In the genomic region with DNA sequence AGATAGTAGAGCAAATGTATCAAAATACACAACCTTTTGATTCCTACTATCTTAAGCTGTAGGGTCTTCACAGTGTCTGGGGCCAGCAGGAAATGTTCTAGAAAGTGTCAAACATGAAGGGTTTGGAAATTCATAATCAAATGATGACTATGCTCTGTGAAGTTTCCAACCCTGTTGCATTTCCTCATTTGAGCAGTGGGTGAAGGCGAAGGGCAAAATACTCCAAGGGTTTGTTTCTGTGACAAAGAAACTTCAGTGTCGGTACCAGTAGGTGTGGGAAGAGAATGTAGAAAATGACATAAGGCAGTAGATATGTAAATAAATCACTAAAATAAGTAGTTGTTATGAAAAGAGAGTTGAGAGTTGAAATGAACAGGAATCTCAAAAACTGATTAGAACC, we compare ENCODE assay signal across 2 cellular contexts.
TF ChIP-seq lines count a peak whose summit lies in the region.

No MANE protein-coding gene starts in this region.

TF ChIP-seq in A549, 52 proteins besides CTCF, POLR2A, EP300 and RAD21 (continued from another document):
- TF ChIP-seq, protein P1, sequence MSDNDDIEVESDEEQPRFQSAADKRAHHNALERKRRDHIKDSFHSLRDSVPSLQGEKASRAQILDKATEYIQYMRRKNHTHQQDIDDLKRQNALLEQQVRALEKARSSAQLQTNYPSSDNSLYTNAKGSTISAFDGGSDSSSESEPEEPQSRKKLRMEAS (IDR thresholded peaks at IDR 0.05): no peak
- TF ChIP-seq, protein P2, sequence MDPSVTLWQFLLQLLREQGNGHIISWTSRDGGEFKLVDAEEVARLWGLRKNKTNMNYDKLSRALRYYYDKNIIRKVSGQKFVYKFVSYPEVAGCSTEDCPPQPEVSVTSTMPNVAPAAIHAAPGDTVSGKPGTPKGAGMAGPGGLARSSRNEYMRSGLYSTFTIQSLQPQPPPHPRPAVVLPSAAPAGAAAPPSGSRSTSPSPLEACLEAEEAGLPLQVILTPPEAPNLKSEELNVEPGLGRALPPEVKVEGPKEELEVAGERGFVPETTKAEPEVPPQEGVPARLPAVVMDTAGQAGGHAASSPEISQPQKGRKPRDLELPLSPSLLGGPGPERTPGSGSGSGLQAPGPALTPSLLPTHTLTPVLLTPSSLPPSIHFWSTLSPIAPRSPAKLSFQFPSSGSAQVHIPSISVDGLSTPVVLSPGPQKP (IDR thresholded peaks at IDR 0.05; ENCODE audit: low read depth, low read length): no peak
- no peak for TF ChIP-seq RFX5 (IDR thresholded peaks at IDR 0.05)
- TF ChIP-seq SMC3 (IDR thresholded peaks at IDR 0.05): no peak

TF ChIP-seq in WTC11, 78 proteins besides CTCF, POLR2A, EP300 and RAD21 (continued from another document):
- TF ChIP-seq, protein P3, sequence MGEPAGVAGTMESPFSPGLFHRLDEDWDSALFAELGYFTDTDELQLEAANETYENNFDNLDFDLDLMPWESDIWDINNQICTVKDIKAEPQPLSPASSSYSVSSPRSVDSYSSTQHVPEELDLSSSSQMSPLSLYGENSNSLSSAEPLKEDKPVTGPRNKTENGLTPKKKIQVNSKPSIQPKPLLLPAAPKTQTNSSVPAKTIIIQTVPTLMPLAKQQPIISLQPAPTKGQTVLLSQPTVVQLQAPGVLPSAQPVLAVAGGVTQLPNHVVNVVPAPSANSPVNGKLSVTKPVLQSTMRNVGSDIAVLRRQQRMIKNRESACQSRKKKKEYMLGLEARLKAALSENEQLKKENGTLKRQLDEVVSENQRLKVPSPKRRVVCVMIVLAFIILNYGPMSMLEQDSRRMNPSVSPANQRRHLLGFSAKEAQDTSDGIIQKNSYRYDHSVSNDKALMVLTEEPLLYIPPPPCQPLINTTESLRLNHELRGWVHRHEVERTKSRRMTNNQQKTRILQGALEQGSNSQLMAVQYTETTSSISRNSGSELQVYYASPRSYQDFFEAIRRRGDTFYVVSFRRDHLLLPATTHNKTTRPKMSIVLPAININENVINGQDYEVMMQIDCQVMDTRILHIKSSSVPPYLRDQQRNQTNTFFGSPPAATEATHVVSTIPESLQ (CRISPR knock-in tag; IDR thresholded peaks at IDR 0.05): no peak
- TF ChIP-seq NR2C2 (CRISPR knock-in tag; IDR thresholded peaks at IDR 0.05): no peak
- no peak for TF ChIP-seq NFE2L1 (CRISPR knock-in tag; IDR thresholded peaks at IDR 0.05)
- TF ChIP-seq, protein P4, sequence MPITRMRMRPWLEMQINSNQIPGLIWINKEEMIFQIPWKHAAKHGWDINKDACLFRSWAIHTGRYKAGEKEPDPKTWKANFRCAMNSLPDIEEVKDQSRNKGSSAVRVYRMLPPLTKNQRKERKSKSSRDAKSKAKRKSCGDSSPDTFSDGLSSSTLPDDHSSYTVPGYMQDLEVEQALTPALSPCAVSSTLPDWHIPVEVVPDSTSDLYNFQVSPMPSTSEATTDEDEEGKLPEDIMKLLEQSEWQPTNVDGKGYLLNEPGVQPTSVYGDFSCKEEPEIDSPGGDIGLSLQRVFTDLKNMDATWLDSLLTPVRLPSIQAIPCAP (CRISPR knock-in tag; IDR thresholded peaks at IDR 0.05): no peak
- TF ChIP-seq, protein P5, sequence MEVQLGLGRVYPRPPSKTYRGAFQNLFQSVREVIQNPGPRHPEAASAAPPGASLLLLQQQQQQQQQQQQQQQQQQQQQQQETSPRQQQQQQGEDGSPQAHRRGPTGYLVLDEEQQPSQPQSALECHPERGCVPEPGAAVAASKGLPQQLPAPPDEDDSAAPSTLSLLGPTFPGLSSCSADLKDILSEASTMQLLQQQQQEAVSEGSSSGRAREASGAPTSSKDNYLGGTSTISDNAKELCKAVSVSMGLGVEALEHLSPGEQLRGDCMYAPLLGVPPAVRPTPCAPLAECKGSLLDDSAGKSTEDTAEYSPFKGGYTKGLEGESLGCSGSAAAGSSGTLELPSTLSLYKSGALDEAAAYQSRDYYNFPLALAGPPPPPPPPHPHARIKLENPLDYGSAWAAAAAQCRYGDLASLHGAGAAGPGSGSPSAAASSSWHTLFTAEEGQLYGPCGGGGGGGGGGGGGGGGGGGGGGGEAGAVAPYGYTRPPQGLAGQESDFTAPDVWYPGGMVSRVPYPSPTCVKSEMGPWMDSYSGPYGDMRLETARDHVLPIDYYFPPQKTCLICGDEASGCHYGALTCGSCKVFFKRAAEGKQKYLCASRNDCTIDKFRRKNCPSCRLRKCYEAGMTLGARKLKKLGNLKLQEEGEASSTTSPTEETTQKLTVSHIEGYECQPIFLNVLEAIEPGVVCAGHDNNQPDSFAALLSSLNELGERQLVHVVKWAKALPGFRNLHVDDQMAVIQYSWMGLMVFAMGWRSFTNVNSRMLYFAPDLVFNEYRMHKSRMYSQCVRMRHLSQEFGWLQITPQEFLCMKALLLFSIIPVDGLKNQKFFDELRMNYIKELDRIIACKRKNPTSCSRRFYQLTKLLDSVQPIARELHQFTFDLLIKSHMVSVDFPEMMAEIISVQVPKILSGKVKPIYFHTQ (CRISPR knock-in tag; IDR thresholded peaks at IDR 0.05): no peak
- TF ChIP-seq, protein P6, sequence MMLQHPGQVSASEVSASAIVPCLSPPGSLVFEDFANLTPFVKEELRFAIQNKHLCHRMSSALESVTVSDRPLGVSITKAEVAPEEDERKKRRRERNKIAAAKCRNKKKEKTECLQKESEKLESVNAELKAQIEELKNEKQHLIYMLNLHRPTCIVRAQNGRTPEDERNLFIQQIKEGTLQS (CRISPR knock-in tag; conservative IDR thresholded peaks at IDR 0.05): no peak
- TF ChIP-seq, protein P7, sequence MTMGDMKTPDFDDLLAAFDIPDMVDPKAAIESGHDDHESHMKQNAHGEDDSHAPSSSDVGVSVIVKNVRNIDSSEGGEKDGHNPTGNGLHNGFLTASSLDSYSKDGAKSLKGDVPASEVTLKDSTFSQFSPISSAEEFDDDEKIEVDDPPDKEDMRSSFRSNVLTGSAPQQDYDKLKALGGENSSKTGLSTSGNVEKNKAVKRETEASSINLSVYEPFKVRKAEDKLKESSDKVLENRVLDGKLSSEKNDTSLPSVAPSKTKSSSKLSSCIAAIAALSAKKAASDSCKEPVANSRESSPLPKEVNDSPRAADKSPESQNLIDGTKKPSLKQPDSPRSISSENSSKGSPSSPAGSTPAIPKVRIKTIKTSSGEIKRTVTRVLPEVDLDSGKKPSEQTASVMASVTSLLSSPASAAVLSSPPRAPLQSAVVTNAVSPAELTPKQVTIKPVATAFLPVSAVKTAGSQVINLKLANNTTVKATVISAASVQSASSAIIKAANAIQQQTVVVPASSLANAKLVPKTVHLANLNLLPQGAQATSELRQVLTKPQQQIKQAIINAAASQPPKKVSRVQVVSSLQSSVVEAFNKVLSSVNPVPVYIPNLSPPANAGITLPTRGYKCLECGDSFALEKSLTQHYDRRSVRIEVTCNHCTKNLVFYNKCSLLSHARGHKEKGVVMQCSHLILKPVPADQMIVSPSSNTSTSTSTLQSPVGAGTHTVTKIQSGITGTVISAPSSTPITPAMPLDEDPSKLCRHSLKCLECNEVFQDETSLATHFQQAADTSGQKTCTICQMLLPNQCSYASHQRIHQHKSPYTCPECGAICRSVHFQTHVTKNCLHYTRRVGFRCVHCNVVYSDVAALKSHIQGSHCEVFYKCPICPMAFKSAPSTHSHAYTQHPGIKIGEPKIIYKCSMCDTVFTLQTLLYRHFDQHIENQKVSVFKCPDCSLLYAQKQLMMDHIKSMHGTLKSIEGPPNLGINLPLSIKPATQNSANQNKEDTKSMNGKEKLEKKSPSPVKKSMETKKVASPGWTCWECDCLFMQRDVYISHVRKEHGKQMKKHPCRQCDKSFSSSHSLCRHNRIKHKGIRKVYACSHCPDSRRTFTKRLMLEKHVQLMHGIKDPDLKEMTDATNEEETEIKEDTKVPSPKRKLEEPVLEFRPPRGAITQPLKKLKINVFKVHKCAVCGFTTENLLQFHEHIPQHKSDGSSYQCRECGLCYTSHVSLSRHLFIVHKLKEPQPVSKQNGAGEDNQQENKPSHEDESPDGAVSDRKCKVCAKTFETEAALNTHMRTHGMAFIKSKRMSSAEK (CRISPR knock-in tag; IDR thresholded peaks at IDR 0.05; ENCODE audit: borderline replicate concordance): no peak
- no peak for TF ChIP-seq ZNF671 (CRISPR knock-in tag; IDR thresholded peaks at IDR 0.05)
- TF ChIP-seq PRRX2 (CRISPR knock-in tag; IDR thresholded peaks at IDR 0.05): no peak
- TF ChIP-seq, protein P8, sequence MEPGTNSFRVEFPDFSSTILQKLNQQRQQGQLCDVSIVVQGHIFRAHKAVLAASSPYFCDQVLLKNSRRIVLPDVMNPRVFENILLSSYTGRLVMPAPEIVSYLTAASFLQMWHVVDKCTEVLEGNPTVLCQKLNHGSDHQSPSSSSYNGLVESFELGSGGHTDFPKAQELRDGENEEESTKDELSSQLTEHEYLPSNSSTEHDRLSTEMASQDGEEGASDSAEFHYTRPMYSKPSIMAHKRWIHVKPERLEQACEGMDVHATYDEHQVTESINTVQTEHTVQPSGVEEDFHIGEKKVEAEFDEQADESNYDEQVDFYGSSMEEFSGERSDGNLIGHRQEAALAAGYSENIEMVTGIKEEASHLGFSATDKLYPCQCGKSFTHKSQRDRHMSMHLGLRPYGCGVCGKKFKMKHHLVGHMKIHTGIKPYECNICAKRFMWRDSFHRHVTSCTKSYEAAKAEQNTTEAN (CRISPR knock-in tag; IDR thresholded peaks at IDR 0.05): no peak
- TF ChIP-seq ZNF121 (CRISPR knock-in tag; IDR thresholded peaks at IDR 0.05): no peak
- no peak for TF ChIP-seq ZNF416 (CRISPR knock-in tag; IDR thresholded peaks at IDR 0.05)
- TF ChIP-seq, protein P9, sequence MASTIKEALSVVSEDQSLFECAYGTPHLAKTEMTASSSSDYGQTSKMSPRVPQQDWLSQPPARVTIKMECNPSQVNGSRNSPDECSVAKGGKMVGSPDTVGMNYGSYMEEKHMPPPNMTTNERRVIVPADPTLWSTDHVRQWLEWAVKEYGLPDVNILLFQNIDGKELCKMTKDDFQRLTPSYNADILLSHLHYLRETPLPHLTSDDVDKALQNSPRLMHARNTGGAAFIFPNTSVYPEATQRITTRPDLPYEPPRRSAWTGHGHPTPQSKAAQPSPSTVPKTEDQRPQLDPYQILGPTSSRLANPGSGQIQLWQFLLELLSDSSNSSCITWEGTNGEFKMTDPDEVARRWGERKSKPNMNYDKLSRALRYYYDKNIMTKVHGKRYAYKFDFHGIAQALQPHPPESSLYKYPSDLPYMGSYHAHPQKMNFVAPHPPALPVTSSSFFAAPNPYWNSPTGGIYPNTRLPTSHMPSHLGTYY (CRISPR knock-in tag; IDR thresholded peaks at IDR 0.05): no peak
- TF ChIP-seq GTF2I (CRISPR knock-in tag; conservative IDR thresholded peaks at IDR 0.05): no peak
- TF ChIP-seq ZNF138 (CRISPR knock-in tag; conservative IDR thresholded peaks at IDR 0.05): no peak
- no peak for TF ChIP-seq TCF7 (CRISPR knock-in tag; IDR thresholded peaks at IDR 0.05; ENCODE audit: low read depth)
- TF ChIP-seq ZNF219 (CRISPR knock-in tag; IDR thresholded peaks at IDR 0.05; ENCODE audit: borderline replicate concordance): no peak
- TF ChIP-seq ZNF232 (CRISPR knock-in tag; IDR thresholded peaks at IDR 0.05): no peak
